1 cellular context compared by ENCODE assay signal in the genomic region with DNA sequence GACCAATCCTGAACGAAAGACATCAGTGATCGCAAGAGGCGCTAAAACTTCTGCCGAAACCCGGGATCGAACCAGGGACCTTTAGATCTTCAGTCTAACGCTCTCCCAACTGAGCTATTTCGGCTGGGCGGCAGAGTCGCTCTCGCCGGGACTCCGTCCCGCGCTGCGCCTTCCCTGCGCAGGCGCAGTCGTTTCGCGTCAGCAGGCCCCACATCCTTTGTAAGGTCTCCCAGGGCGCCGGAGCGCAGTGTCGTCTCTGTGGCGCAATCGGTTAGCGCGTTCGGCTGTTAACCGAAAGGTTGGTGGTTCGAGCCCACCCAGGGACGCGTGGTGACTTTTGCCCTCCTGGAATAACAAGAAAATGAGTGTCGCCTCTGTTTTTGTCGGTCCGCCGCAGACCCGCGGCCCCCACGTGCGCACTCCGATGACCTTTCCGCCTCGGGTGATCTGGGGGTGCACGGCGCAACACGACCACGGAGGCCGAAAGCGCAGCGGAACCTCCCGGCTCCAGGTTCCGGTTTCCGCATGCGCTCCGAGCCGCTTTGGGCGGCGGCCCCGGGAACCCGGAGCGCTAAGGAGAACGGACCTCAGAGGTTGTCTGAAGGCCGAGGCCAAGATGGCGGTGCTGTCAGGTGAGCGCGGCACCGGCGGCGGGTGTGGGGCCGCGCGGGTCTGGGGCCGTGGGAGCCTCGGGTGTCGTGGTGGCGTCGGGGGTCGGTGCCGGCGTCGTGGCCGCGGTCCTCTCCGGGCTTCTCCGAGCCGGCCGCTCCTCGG.
A peak's percentile ranks its signal among the peaks of the same experiment; 100 is the strongest.
TF ChIP-seq lines count a peak whose summit lies in the region.

NDUFS7 (plus strand) TSS at position 597 of the 774 bp plus-strand sequence; CDS start at position 617, 20 bp downstream.

TF ChIP-seq in H1, 55 proteins besides CTCF, POLR2A, EP300 and RAD21 (continued from another document):
- TF ChIP-seq TEAD4 (IDR thresholded peaks at IDR 0.05; ENCODE audit: low read depth, low read length) (peak; percentile 76), NANOG (IDR thresholded peaks at IDR 0.05; ENCODE audit: insufficient read depth, low read depth, low read length, poor library complexity, severe bottlenecking) (no peak)
